In the genomic region with DNA sequence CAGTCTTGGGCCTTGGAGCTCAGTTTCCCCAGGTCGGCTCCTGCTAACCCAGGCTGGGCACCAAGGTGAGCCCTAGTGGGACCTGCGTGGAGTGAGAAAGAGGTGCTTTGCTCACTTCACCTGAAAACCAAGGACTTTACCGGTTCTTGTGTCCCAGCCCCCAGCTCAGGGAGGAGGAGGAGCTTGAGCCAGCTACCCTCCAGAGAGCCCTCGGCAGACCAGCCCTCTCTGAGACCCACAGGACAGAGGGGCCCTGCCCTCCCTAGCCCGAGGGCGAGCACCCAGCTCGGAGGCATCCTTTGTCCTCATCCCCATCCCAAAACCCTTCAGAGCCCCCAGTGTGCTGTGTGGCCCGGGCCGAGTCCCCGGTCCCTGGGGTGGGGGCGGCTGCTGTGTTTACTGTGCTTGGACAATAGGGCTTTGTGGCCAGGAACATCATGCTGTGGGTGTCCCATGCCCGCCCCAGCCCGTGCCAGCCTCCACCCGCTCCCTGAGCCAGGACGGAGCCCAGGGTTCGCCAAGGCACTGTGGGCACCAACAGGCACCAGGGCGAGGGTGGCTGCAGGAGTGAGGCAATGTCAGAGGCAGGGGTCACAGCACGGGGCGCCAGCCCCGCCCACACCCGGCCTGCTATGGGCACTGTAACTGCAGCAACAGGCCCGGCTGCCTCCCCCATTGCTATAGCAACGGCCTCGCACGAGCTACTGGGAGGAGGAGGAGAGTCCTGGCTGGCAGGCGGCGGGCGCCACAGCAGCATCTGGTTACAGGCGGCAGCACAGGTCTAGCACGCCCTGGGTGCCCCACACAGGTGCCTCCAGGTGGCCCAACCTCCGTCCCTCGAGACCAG, we compare ENCODE assay signal across 12 cellular contexts. TPM values are rescaled to one million over a fixed set of nuclear protein-coding genes. Genes with fewer than 3 reads are reported as not detected.
DNase-seq lines count a peak whose midpoint lies in the region; ATAC-seq, FAIRE-seq and TF ChIP-seq lines count a peak whose summit lies in the region.
"Had no signal": no experiment of that assay in that cellular context is flagged by ENCODE, and none has a peak within 500 bp of the region (broad histone marks: within the 10 kb centered on the region; RNA-seq: fewer than 3 reads in every experiment).

No MANE protein-coding gene starts in this region.

- no peaks in the 10 kb centered on the region for H3K4me1 Mint-ChIP-seq in nephron

- no peak overlapping the region for H2AFZ ChIP-seq in osteoblast (ENCODE audit: low read length)

- H3K4me1 ChIP-seq in osteoblast (ENCODE audit: insufficient read depth, low read length) = peaks cover 15% of the 10 kb centered on the region

- H3K36me3 ChIP-seq in osteoblast (ENCODE audit: insufficient read depth, low read length) = no peaks in the 10 kb centered on the region
- H3K36me3 ChIP-seq: transverse colon had no signal

- H3K27ac ChIP-seq in angular gyrus (ENCODE audit: low read depth, low read length) (peak overlapping the region; percentile 100), osteoblast (ENCODE audit: low read depth, low read length) (no peak overlapping the region)

- peak; percentile 89 for DNase-seq in COR-L47 (lab: John Stamatoyannopoulos, UW)
- peak; percentile 34 for DNase-seq in NCI-H1694 treated with DMSO at 0.1 percent for 48 hours (lab: John Stamatoyannopoulos, UW)
- DNase-seq in osteoblast (ENCODE audit: insufficient read length, low spot score, missing footprints) = no peak
- DNase-seq in GM19239 (ENCODE audit: insufficient read length, low spot score) = no peak
- no peak for DNase-seq in LoVo (ENCODE audit: low spot score)
- DNase-seq: activated T-cell treated with anti-CD3 and anti-CD28 coated beads, Interleukin-2, amount 50 U/mL, for 72 hours; NK-92 treated with Interleukin-12 subunit alpha and Interleukin-12 subunit beta, amount 100 ng/mL, for 24 hours; transverse colon had no signal

- H3K27me3 ChIP-seq in osteoblast (ENCODE audit: insufficient read depth, low read length) = no peaks in the 10 kb centered on the region
- H3K27me3 ChIP-seq: transverse colon had no signal

- peaks cover 15% of the 10 kb centered on the region for H4K20me1 ChIP-seq in osteoblast (ENCODE audit: insufficient read depth, low read length)

- H3K79me2 ChIP-seq in osteoblast (ENCODE audit: insufficient read depth, low read length) = no peaks in the 10 kb centered on the region

- ATAC-seq in HG02938 (IDR thresholded peaks at IDR 0.05; ENCODE audit: unreplicated experiment) = no peak
- ATAC-seq: activated T-cell treated with anti-CD3 and anti-CD28 coated beads, Interleukin-2, amount 50 U/mL, for 72 hours had no signal

- H3K36me3 Mint-ChIP-seq in nephron (ENCODE audit: low read depth) = no peaks in the 10 kb centered on the region

- no peak overlapping the region for H3K4me2 ChIP-seq in osteoblast (ENCODE audit: insufficient read depth, low read length)

- no peaks in the 10 kb centered on the region for H3K9me3 ChIP-seq in osteoblast (ENCODE audit: low read depth, low read length)
- H3K9me3 ChIP-seq: transverse colon had no signal

- H3K4me3 ChIP-seq in osteoblast (ENCODE audit: insufficient read depth, low read length) = no peak overlapping the region
- H3K4me3 ChIP-seq: transverse colon had no signal

- no peaks in the 10 kb centered on the region for H3K9me3 Mint-ChIP-seq in nephron
- H3K9me3 Mint-ChIP-seq: activated T-cell treated with anti-CD3 and anti-CD28 coated beads, Interleukin-2, amount 50 U/mL, for 72 hours had no signal

- TF ChIP-seq CTCF in nephron (IDR thresholded peaks at IDR 0.05; ENCODE audit: unreplicated experiment in 3 of 3) (no peak), osteoblast (IDR thresholded peaks at IDR 0.05; ENCODE audit: extremely low read depth, low read depth, low read length) (no peak)

- no peak overlapping the region for H3K27ac Mint-ChIP-seq in nephron
- H3K27ac Mint-ChIP-seq: activated T-cell treated with anti-CD3 and anti-CD28 coated beads, Interleukin-2, amount 50 U/mL, for 72 hours had no signal

- H3K27me3 Mint-ChIP-seq in nephron (ENCODE audit: low read depth) = no peaks in the 10 kb centered on the region

- FAIRE-seq in GM19239 (lab: Jason Lieb, UNC) = no peak
- FAIRE-seq: G401.6 had no signal

- H3K4me3 Mint-ChIP-seq in nephron = peak overlapping the region in 2 of 3 experiments; percentile 14 to 41
- H3K4me3 Mint-ChIP-seq: activated T-cell treated with anti-CD3 and anti-CD28 coated beads, Interleukin-2, amount 50 U/mL, for 72 hours had no signal

RNA-seq across cellular contexts. Expression of a gene that starts 2.7 kb away (rescaled TPM):
- total RNA-seq in osteoblast = 19.4 and 20.3 TPM in 2 replicates

RNA-seq across cellular contexts. Expression of a gene that starts 6.5 kb away (rescaled TPM):
- total RNA-seq in osteoblast = not detected in 2 replicates
- total RNA-seq: transverse colon had no signal

RNA-seq across cellular contexts. Expression of a gene that starts 20.6 kb away (rescaled TPM):
- 10.0 and 10.1 TPM in 2 replicates for total RNA-seq in osteoblast

RNA-seq across cellular contexts. Expression of a gene that starts 28.5 kb away (rescaled TPM):
- total RNA-seq in osteoblast = not detected in 2 replicates

RNA-seq across cellular contexts. Expression of a gene that starts 29.0 kb away (rescaled TPM):
- total RNA-seq in osteoblast = 1.5 and 2.5 TPM in 2 replicates

Comparison
In these comparisons a context has a peak if more than half of its experiments do, and no peak if none do; other contexts are left out.
1. DNase-seq: peak in COR-L47 (single experiment) and NCI-H1694 treated with DMSO at 0.1 percent for 48 hours (single experiment); none in osteoblast (single experiment), GM19239 (single experiment) and LoVo (single experiment).